Comparison of ENCODE assay signal across 18 cellular contexts in genomic region chr12:99427104-99427503, GRCh38.
DNase-seq lines count a peak whose midpoint lies in the region; ATAC-seq lines count a peak whose summit lies in the region.
"Had no signal": no experiment of that assay in that cellular context is flagged by ENCODE, and none has a peak within 500 bp of the region (broad histone marks: within the 10 kb centered on the region; RNA-seq: fewer than 3 reads in every experiment).

No MANE protein-coding gene starts in this region.

- peak; percentile 90 for ATAC-seq in GM18861 (IDR thresholded peaks at IDR 0.05; ENCODE audit: unreplicated experiment)
- peak; percentile 60 for ATAC-seq in GM21528 (IDR thresholded peaks at IDR 0.05; ENCODE audit: low FRiP score, unreplicated experiment)
- ATAC-seq in HG03066 (IDR thresholded peaks at IDR 0.05; ENCODE audit: low read depth, unreplicated experiment): peak; percentile 68
- ATAC-seq: activated T-cell treated with anti-CD3 and anti-CD28 coated beads, Interleukin-2, amount 50 U/mL, for 72 hours; left ventricle myocardium superior; natural killer cell treated with Interleukin-12 subunit alpha and Interleukin-12 subunit beta and Interleukin-15 and Interleukin-18, amount 100 ng/mL, for 72 hours; stimulated activated effector memory CD8-positive, alpha-beta T cell treated with anti-CD3 and anti-CD28 coated beads, Interleukin-12 subunit alpha, Interleukin-12 subunit beta, amount 100 ng/mL, for 72 hours had no signal

- DNase-seq in glomerular visceral epithelial cell (ENCODE audit: extremely low spot score): peak; percentile 67
- DNase-seq in SIG-M5 (lab: John Stamatoyannopoulos, UW): no peak
- DNase-seq in NCI-H774 (lab: John Stamatoyannopoulos, UW): no peak
- DNase-seq in NCI-H187 treated with DMSO at 0.1 percent for 48 hours (lab: John Stamatoyannopoulos, UW): no peak
- no peak for DNase-seq in T-helper 9 cell
- DNase-seq: activated T-cell treated with anti-CD3 and anti-CD28 coated beads, Interleukin-2, amount 50 U/mL, for 72 hours; hypothalamus; left ventricle myocardium superior; NCI-H1436; NCI-H82; SHP77; stimulated activated CD4-positive, alpha-beta T cell treated with anti-CD3 and anti-CD28 coated beads, Interleukin-4, amount 100 ng/mL, for 24 hours; uterus had no signal
